ENCODE assay signal across 22 cellular contexts in the genomic region with DNA sequence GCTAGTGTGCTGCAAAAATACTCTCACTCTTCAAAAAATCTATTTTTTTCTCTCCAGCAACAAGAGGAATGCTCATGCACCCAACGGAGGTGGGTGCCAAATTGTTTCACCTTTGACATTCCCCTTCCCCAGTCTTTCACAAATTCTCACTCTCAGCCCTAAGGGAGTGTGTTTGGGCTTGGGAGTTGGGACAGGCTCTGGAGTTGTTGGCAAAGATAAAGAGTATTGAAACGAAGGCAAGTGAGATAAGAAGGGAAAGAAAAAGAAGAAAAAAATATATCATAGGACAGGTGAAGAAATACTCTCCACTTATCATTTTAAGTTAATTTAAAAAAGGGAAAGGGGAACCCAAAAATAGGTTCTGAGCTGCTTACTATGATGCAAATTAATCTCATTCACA.
"Had no signal": no experiment of that assay in that cellular context is flagged by ENCODE, and none has a peak within 500 bp of the region (broad histone marks: within the 10 kb centered on the region; RNA-seq: fewer than 3 reads in every experiment).

No MANE protein-coding gene starts in this region.

- H3K4me2 ChIP-seq: hepatocyte had no signal

- H3K27me3 ChIP-seq: colonic mucosa, esophagus muscularis mucosa, foreskin keratinocyte, gastroesophageal sphincter, heart left ventricle, hepatocyte, left lung had no signal

- H3K4me1 ChIP-seq: colonic mucosa, esophagus muscularis mucosa, gastroesophageal sphincter, heart left ventricle, left lung, lower lobe of right lung had no signal

- H3K9me3 Mint-ChIP-seq: dendritic cell treated with granulocyte-macrophage colony-stimulating factor and Interleukin-4, amounts not matched to agents 40 ng/mL and 50 ng/mL, for 4 days; mesothelial cell of epicardium; naive B cell had no signal

- H3K36me3 ChIP-seq: colonic mucosa, esophagus muscularis mucosa, gastroesophageal sphincter, left lung, lower lobe of right lung had no signal

- H2AFZ ChIP-seq: hepatocyte had no signal

- H3K27ac ChIP-seq: colonic mucosa, esophagus muscularis mucosa, foreskin keratinocyte, gastroesophageal sphincter, heart left ventricle, hepatocyte, left lung, lower lobe of right lung had no signal

- H3K9me3 ChIP-seq: colonic mucosa, esophagus muscularis mucosa, gastroesophageal sphincter, heart left ventricle, left lung, lower lobe of right lung, mucosa of descending colon had no signal

- H3K27me3 Mint-ChIP-seq: naive B cell had no signal

- H3K79me2 ChIP-seq: hepatocyte had no signal

- H3K4me1 Mint-ChIP-seq: mesothelial cell of epicardium had no signal

- H3K4me3 ChIP-seq: colonic mucosa, esophagus muscularis mucosa, gastroesophageal sphincter, heart left ventricle, hepatocyte, left lung, lower lobe of right lung, mucosa of descending colon had no signal

- ATAC-seq: foreskin keratinocyte, gastroesophageal sphincter, heart left ventricle, left cardiac atrium, left lung, left ventricle myocardium superior, lower lobe of right lung, mucosa of descending colon had no signal

- FAIRE-seq: endothelial cell of umbilical vein, frontal cortex, islet of Langerhans, keratinocyte had no signal

- DNase-seq: colonic mucosa; cortex of kidney; effector memory CD4-positive, alpha-beta T cell; foreskin keratinocyte; heart left ventricle; hypothalamus; left cardiac atrium; left lung; left ventricle myocardium superior; lower lobe of right lung; mesenchymal stem cell; mucosa of descending colon; naive B cell had no signal

- H3K27ac Mint-ChIP-seq: dendritic cell treated with granulocyte-macrophage colony-stimulating factor and Interleukin-4, amounts not matched to agents 40 ng/mL and 50 ng/mL, for 4 days; mesothelial cell of epicardium had no signal

- H3K4me3 Mint-ChIP-seq: dendritic cell treated with granulocyte-macrophage colony-stimulating factor and Interleukin-4, amounts not matched to agents 40 ng/mL and 50 ng/mL, for 4 days; mesothelial cell of epicardium had no signal
